Comparison of ENCODE assay signal across 17 cellular contexts in genomic region chrX:121902463-121902862, GRCh38.
DNase-seq lines count a peak whose midpoint lies in the region; ATAC-seq and TF ChIP-seq lines count a peak whose summit lies in the region.
"Had no signal": no experiment of that assay in that cellular context is flagged by ENCODE, and none has a peak within 500 bp of the region (broad histone marks: within the 10 kb centered on the region; RNA-seq: fewer than 3 reads in every experiment).

No MANE protein-coding gene starts in this region.

- no peaks in the 10 kb centered on the region for H3K36me3 Mint-ChIP-seq in endothelial cell (ENCODE audit: low read depth, unreplicated experiment)
- H3K36me3 Mint-ChIP-seq in activated naive CD4-positive, alpha-beta T cell treated with anti-CD3 and anti-CD28 coated beads, Interleukin-2, amount 10 ng/mL, durations not matched to agents 7 days and 5 days = no peaks in the 10 kb centered on the region
- H3K36me3 Mint-ChIP-seq: CD8-positive, alpha-beta memory T cell; T-cell had no signal

- H3K4me3 Mint-ChIP-seq in endothelial cell (ENCODE audit: unreplicated experiment) = no peak overlapping the region
- H3K4me3 Mint-ChIP-seq in activated naive CD4-positive, alpha-beta T cell treated with anti-CD3 and anti-CD28 coated beads, Interleukin-2, amount 10 ng/mL, durations not matched to agents 7 days and 5 days = no peak overlapping the region
- H3K4me3 Mint-ChIP-seq: CD8-positive, alpha-beta memory T cell; T-cell had no signal

- intact Hi-C loops in thyroid gland (cut with DNase I) = no loop called here

- H3K27ac ChIP-seq in thyroid gland = no peak overlapping the region
- H3K27ac ChIP-seq: HL-60, PC-9 had no signal

- no peaks in the 10 kb centered on the region for H3K27me3 ChIP-seq in thyroid gland

- TF ChIP-seq POLR2A in thyroid gland (IDR thresholded peaks at IDR 0.05) = no peak

- H3K9me3 ChIP-seq in thyroid gland = no peaks in the 10 kb centered on the region

- WGBS in thyroid gland, 2 donors = 67 to 75% methylated on average over 2 of the region's 2 CpGs

- no peaks in the 10 kb centered on the region for H3K9me3 Mint-ChIP-seq in endothelial cell (ENCODE audit: unreplicated experiment)
- no peaks in the 10 kb centered on the region for H3K9me3 Mint-ChIP-seq in activated naive CD4-positive, alpha-beta T cell treated with anti-CD3 and anti-CD28 coated beads, Interleukin-2, amount 10 ng/mL, durations not matched to agents 7 days and 5 days
- H3K9me3 Mint-ChIP-seq: CD8-positive, alpha-beta memory T cell; T-cell had no signal

- peak; percentile 41 for ATAC-seq in GM18520 (IDR thresholded peaks at IDR 0.05; ENCODE audit: unreplicated experiment)
- ATAC-seq in GM21529 (IDR thresholded peaks at IDR 0.05; ENCODE audit: unreplicated experiment) = peak; percentile 59
- ATAC-seq in HG03575 (IDR thresholded peaks at IDR 0.05; ENCODE audit: extremely low read depth, insufficient number of reproducible peaks, low FRiP score, unreplicated experiment) = peak; percentile 47
- ATAC-seq: T-cell had no signal

- H3K4me3 ChIP-seq in fibroblast of the aortic adventitia (ENCODE audit: low read depth, low read length) (no peak overlapping the region), thyroid gland (replicated peaks in 1 of 3) (no peak overlapping the region)
- H3K4me3 ChIP-seq: PC-9 had no signal

- TF ChIP-seq CTCF in fibroblast of the aortic adventitia (IDR thresholded peaks at IDR 0.05; ENCODE audit: insufficient read depth, low read length) (no peak), endothelial cell (IDR thresholded peaks at IDR 0.05; ENCODE audit: unreplicated experiment) (no peak), thyroid gland (IDR thresholded peaks at IDR 0.05) (no peak)

- DNase-seq in fibroblast of the aortic adventitia (ENCODE audit: low read depth) (peak; percentile 16), endothelial cell (ENCODE audit: low spot score) (no peak), thyroid gland (no peak)
- no peak for DNase-seq in activated naive CD4-positive, alpha-beta T cell treated with anti-CD3 and anti-CD28 coated beads, Interleukin-2, amount 10 ng/mL, durations not matched to agents 7 days and 5 days
- DNase-seq: CD8-positive, alpha-beta memory T cell; EL; NCI-H1436 treated with DMSO at 0.1 percent for 48 hours; NCI-H2081; NCI-H2227 treated with DMSO at 0.1 percent for 48 hours; NCI-H526 treated with DMSO at 0.1 percent for 48 hours; NK-92 treated with Interleukin-12 subunit alpha and Interleukin-12 subunit beta, amount 100 ng/mL, for 24 hours; PC-9; T-cell had no signal

- H3K4me1 ChIP-seq in thyroid gland = no peaks in the 10 kb centered on the region

- CTCF ChIA-PET in activated naive CD4-positive, alpha-beta T cell treated with anti-CD3 and anti-CD28 coated beads, Interleukin-2, amount 10 ng/mL, durations not matched to agents 7 days and 5 days (lab: Charles Lee) = no interaction called here

- no peaks in the 10 kb centered on the region for H3K4me1 Mint-ChIP-seq in endothelial cell (ENCODE audit: unreplicated experiment)
- no peaks in the 10 kb centered on the region for H3K4me1 Mint-ChIP-seq in activated naive CD4-positive, alpha-beta T cell treated with anti-CD3 and anti-CD28 coated beads, Interleukin-2, amount 10 ng/mL, durations not matched to agents 7 days and 5 days
- H3K4me1 Mint-ChIP-seq: CD8-positive, alpha-beta memory T cell; T-cell had no signal

- H3K27me3 Mint-ChIP-seq in endothelial cell (ENCODE audit: unreplicated experiment) = no peaks in the 10 kb centered on the region
- no peaks in the 10 kb centered on the region for H3K27me3 Mint-ChIP-seq in activated naive CD4-positive, alpha-beta T cell treated with anti-CD3 and anti-CD28 coated beads, Interleukin-2, amount 10 ng/mL, durations not matched to agents 7 days and 5 days
- H3K27me3 Mint-ChIP-seq: CD8-positive, alpha-beta memory T cell; T-cell had no signal

- no peak overlapping the region for H3K27ac Mint-ChIP-seq in endothelial cell (ENCODE audit: unreplicated experiment)
- no peak overlapping the region for H3K27ac Mint-ChIP-seq in activated naive CD4-positive, alpha-beta T cell treated with anti-CD3 and anti-CD28 coated beads, Interleukin-2, amount 10 ng/mL, durations not matched to agents 7 days and 5 days
- H3K27ac Mint-ChIP-seq: CD8-positive, alpha-beta memory T cell; T-cell had no signal

- no peaks in the 10 kb centered on the region for H3K36me3 ChIP-seq in thyroid gland
